ENCODE assay signal across 13 cellular contexts in genomic region chr15:29435811-29436210, GRCh38.
"Had no signal": no experiment of that assay in that cellular context is flagged by ENCODE, and none has a peak within 500 bp of the region (broad histone marks: within the 10 kb centered on the region; RNA-seq: fewer than 3 reads in every experiment).

No MANE protein-coding gene starts in this region.

- ATAC-seq: activated T-helper 17 cell treated with anti-CD3 and anti-CD28 coated beads, Interleukin-2, amount 50 U/mL, for 72 hours; lower lobe of right lung; sciatic nerve; stimulated activated naive CD8-positive, alpha-beta T cell treated with anti-CD3 and anti-CD28 coated beads, Interleukin-15, amount 100 ng/mL, for 72 hours; T-cell had no signal

- H3K36me3 ChIP-seq: lower lobe of right lung, spleen, upper lobe of left lung had no signal

- H3K4me3 ChIP-seq: lower lobe of right lung, spleen, upper lobe of left lung had no signal

- DNase-seq: activated CD4-positive, alpha-beta T cell treated with anti-CD3 and anti-CD28 coated beads, Interleukin-2, amount 50 U/mL, for 4 hours; activated CD4-positive, CD25-positive, alpha-beta regulatory T cell treated with anti-CD3 and anti-CD28 coated beads, Interleukin-2, amount 50 U/mL, for 72 hours; activated naive CD4-positive, alpha-beta T cell treated with Interleukin-2 at 50 U/mL for 16 hours; aorta; glutamatergic neuron; left cardiac atrium; lower lobe of right lung; spleen; stimulated activated naive CD8-positive, alpha-beta T cell treated with anti-CD3 and anti-CD28 coated beads, Interleukin-15, amount 100 ng/mL, for 72 hours; T-cell; upper lobe of left lung had no signal

- H3K27me3 ChIP-seq: upper lobe of left lung had no signal

- H3K27ac ChIP-seq: lower lobe of right lung, spleen, upper lobe of left lung had no signal

- H3K9me3 ChIP-seq: lower lobe of right lung, spleen, upper lobe of left lung had no signal

- H3K4me1 ChIP-seq: lower lobe of right lung, spleen, upper lobe of left lung had no signal
